ENCODE assay signal across 26 cellular contexts in the genomic region with DNA sequence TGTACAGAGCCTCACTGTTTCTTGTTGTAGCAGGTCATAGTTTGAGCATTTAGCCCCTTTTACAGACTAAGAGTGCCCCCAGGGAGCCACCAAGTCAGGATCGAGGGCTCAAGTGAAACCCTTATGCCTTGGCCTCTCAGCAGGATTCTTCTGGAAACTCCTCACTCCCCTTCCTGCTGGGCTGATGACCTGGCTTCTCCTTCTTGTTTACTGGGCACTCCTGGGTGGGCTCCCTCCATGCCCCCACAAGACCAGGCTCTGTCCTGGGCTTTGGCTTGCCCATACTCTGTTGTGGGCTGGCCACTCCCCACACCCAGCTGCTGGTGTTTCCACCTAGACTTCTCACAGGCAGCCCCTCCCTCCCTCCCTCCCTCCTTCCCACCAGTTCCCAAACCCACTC.
DNase-seq lines count a peak whose midpoint lies in the region; ATAC-seq and TF ChIP-seq lines count a peak whose summit lies in the region.
"Had no signal": no experiment of that assay in that cellular context is flagged by ENCODE, and none has a peak within 500 bp of the region (broad histone marks: within the 10 kb centered on the region; RNA-seq: fewer than 3 reads in every experiment).

No MANE protein-coding gene starts in this region.

- peak overlapping the region; percentile 42 for H3K4me3 Mint-ChIP-seq in T-helper 1 cell treated with Interleukin-12 subunit alpha and Interleukin-12 subunit beta and Interleukin-4 antibody, amounts not matched to agents 30 μg/mL and 1 μg/mL, for 36 hours
- H3K4me3 Mint-ChIP-seq in CD4-positive, alpha-beta T cell = peak overlapping the region; percentile 42
- H3K4me3 Mint-ChIP-seq: activated T-cell treated with anti-CD3 and anti-CD28 coated beads, Interleukin-2, amount 50 U/mL, for 4 hours had no signal

- no peaks in the 10 kb centered on the region for H3K27me3 ChIP-seq in CD4-positive, alpha-beta T cell (ENCODE audit: control insufficient read depth, insufficient read depth, low read length)
- no peaks in the 10 kb centered on the region for H3K27me3 ChIP-seq in neutrophil
- H3K27me3 ChIP-seq: hepatocyte, left lung had no signal

- no peak for ATAC-seq in CD4-positive, alpha-beta T cell (ENCODE audit: poor library complexity)
- ATAC-seq in GM18519 (IDR thresholded peaks at IDR 0.05; ENCODE audit: low FRiP score, unreplicated experiment) = no peak
- ATAC-seq: activated T-cell treated with anti-CD3 and anti-CD28 coated beads, Interleukin-2, amount 50 U/mL, for 4 hours; HepG2 had no signal

- H3K36me3 Mint-ChIP-seq in T-helper 1 cell treated with Interleukin-12 subunit alpha and Interleukin-12 subunit beta and Interleukin-4 antibody, amounts not matched to agents 30 μg/mL and 1 μg/mL, for 36 hours (ENCODE audit: low read depth) = peaks cover 35% of the 10 kb centered on the region
- peaks cover 97% of the 10 kb centered on the region for H3K36me3 Mint-ChIP-seq in CD4-positive, alpha-beta T cell (ENCODE audit: low read depth)

- POLR2A ChIA-PET in CD4-positive, alpha-beta T cell (lab: Charles Lee) = interaction anchor here (2.7 kb wide), 1 partner anchor 10 kb away, joined by 9 read pairs; no protein-coding TSS in a partner anchor

- CTCF ChIA-PET in CD4-positive, alpha-beta T cell (lab: Charles Lee) = no interaction called here

- no peaks in the 10 kb centered on the region for H3K9me3 Mint-ChIP-seq in T-helper 1 cell treated with Interleukin-12 subunit alpha and Interleukin-12 subunit beta and Interleukin-4 antibody, amounts not matched to agents 30 μg/mL and 1 μg/mL, for 36 hours
- no peaks in the 10 kb centered on the region for H3K9me3 Mint-ChIP-seq in CD4-positive, alpha-beta T cell
- H3K9me3 Mint-ChIP-seq: activated T-cell treated with anti-CD3 and anti-CD28 coated beads, Interleukin-2, amount 50 U/mL, for 4 hours had no signal

- H3K4me1 Mint-ChIP-seq in T-helper 1 cell treated with Interleukin-12 subunit alpha and Interleukin-12 subunit beta and Interleukin-4 antibody, amounts not matched to agents 30 μg/mL and 1 μg/mL, for 36 hours (ENCODE audit: low read depth) = peaks cover 16% of the 10 kb centered on the region
- H3K4me1 Mint-ChIP-seq in CD4-positive, alpha-beta T cell (ENCODE audit: low read depth) = peaks cover 65% of the 10 kb centered on the region

- no peak overlapping the region for H3K4me3 ChIP-seq in neutrophil (ENCODE audit: low read depth in 1 of 2, low read length in 1 of 2)
- H3K4me3 ChIP-seq: hepatocyte, left lung, mucosa of descending colon, smooth muscle cell had no signal

- peaks cover 99% of the 10 kb centered on the region for H3K36me3 ChIP-seq in neutrophil

- H3K9me3 ChIP-seq in CD4-positive, alpha-beta T cell (ENCODE audit: control insufficient read depth, low read length) = no peaks in the 10 kb centered on the region
- H3K9me3 ChIP-seq in neutrophil = no peaks in the 10 kb centered on the region
- H3K9me3 ChIP-seq: Caco-2, left lung, mucosa of descending colon had no signal

- peaks cover 4 to 6% of the 10 kb centered on the region in 2 experiments for H3K4me1 ChIP-seq in neutrophil (ENCODE audit: control insufficient read depth in 1 of 2, insufficient read depth in 1 of 2, low read depth in 1 of 2, low read length in 1 of 2)
- H3K4me1 ChIP-seq: Caco-2 had no signal

- no peak for TF ChIP-seq CTCF in CD4-positive, alpha-beta T cell (IDR thresholded peaks at IDR 0.05)
- TF ChIP-seq CTCF in neutrophil (IDR thresholded peaks at IDR 0.05) = no peak
- no peak for TF ChIP-seq CTCF in GM10266 (IDR thresholded peaks at IDR 0.05; ENCODE audit: control insufficient read depth, insufficient read depth, low read depth, missing control alignments)

- intact Hi-C loops in CD4-positive, alpha-beta T cell (cut with DNase I, micrococcal nuclease) = no loop called here

- no peak for DNase-seq in T-helper 1 cell
- peak in 1 of 10 experiments; percentile 31 for DNase-seq in CD4-positive, alpha-beta T cell
- no peak for DNase-seq in GM10266 (ENCODE audit: extremely low spot score)
- DNase-seq in NK-92 (lab: John Stamatoyannopoulos, UW; ENCODE audit: unreplicated experiment) = no peak
- DNase-seq: activated CD4-positive, alpha-beta T cell treated with anti-CD3 and anti-CD28 coated beads, Interleukin-2, amount 50 U/mL, for 1 hour; activated naive CD4-positive, alpha-beta T cell treated with anti-CD3 and anti-CD28 coated beads, Interleukin-2, amount 50 U/mL, for 16 hours; activated T-cell treated with anti-CD3 and anti-CD28 coated beads, Interleukin-2, amount 50 U/mL, for 4 hours; Caco-2; foreskin melanocyte; left lung; NCI-H1105; NCI-H2081 treated with DMSO at 0.1 percent for 48 hours; NCI-H510A; NK-92 treated with Interleukin-12 subunit alpha and Interleukin-12 subunit beta, amount 100 ng/mL, for 24 hours; stimulated activated CD4-positive, alpha-beta T cell treated with anti-CD3 and anti-CD28 coated beads, Interleukin-2, amount 100 ng/mL, for 48 hours; stimulated activated naive CD4-positive, alpha-beta T cell treated with Interleukin-2 at 50 U/mL for 16 hours; trophoblast cell had no signal

- H3K27me3 Mint-ChIP-seq in T-helper 1 cell treated with Interleukin-12 subunit alpha and Interleukin-12 subunit beta and Interleukin-4 antibody, amounts not matched to agents 30 μg/mL and 1 μg/mL, for 36 hours (ENCODE audit: low read depth) = no peaks in the 10 kb centered on the region
- H3K27me3 Mint-ChIP-seq in CD4-positive, alpha-beta T cell = no peaks in the 10 kb centered on the region

- peak overlapping the region; percentile 84 for H3K27ac Mint-ChIP-seq in T-helper 1 cell treated with Interleukin-12 subunit alpha and Interleukin-12 subunit beta and Interleukin-4 antibody, amounts not matched to agents 30 μg/mL and 1 μg/mL, for 36 hours
- H3K27ac Mint-ChIP-seq in CD4-positive, alpha-beta T cell = peak overlapping the region; percentile 55

- H3K27ac ChIP-seq in CD4-positive, alpha-beta T cell (ENCODE audit: low read depth, low read length) = no peak overlapping the region
- peak overlapping the region; percentile 39 for H3K27ac ChIP-seq in cingulate gyrus (ENCODE audit: low read depth, low read length)
- H3K27ac ChIP-seq in neutrophil = peak overlapping the region; percentile 52
- H3K27ac ChIP-seq: 22Rv1, hepatocyte had no signal
